Comparison of ENCODE assay signal across 1 cellular context in the genomic region with DNA sequence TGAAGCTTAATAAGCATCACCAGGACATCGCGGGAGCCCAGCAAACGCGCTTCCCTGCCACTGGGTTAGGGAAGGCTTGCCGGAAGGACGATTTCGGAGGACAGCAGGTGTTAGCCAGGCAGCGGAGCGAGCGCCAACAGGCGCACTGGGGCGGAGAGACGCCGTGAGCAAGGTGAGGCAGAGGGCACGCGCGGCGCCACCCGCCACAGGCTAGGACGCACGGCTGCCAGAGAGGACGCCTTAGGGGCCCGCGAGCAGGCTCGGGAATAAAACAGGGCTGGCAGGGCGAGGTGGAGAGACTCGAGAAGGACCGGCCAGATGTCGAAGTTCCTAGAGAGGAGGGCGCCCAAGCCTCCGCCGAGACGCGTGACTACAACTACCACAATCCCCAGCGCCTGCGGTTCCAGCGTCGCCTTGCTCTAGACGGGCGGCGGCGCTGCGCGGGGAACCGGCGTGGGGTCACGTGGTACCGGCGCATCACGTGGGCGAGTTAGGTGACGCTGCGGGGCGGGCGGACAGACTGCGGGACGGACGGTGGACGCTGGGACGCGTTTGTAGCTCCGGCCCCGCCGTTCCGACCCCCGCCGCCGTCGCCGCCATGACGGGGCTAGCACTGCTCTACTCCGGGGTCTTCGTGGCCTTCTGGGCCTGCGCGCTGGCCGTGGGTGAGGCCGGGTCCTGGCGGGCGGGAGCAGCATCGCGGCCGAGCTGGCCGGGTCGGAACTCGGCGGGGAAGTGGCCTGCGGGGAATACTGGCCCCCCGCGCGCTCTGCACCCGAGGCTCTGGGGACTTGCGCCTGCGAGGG.
TF ChIP-seq lines count a peak whose summit lies in the region.

A gene (plus strand): TSS at position 518 of the 806 bp plus-strand sequence. CDS start 81 bp downstream, at position 599.

TF ChIP-seq in K562, 482 proteins besides CTCF, POLR2A, EP300 and RAD21 (continued from another document and continues in another):
- TF ChIP-seq, protein P1, sequence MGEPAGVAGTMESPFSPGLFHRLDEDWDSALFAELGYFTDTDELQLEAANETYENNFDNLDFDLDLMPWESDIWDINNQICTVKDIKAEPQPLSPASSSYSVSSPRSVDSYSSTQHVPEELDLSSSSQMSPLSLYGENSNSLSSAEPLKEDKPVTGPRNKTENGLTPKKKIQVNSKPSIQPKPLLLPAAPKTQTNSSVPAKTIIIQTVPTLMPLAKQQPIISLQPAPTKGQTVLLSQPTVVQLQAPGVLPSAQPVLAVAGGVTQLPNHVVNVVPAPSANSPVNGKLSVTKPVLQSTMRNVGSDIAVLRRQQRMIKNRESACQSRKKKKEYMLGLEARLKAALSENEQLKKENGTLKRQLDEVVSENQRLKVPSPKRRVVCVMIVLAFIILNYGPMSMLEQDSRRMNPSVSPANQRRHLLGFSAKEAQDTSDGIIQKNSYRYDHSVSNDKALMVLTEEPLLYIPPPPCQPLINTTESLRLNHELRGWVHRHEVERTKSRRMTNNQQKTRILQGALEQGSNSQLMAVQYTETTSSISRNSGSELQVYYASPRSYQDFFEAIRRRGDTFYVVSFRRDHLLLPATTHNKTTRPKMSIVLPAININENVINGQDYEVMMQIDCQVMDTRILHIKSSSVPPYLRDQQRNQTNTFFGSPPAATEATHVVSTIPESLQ (CRISPR knock-in tag; IDR thresholded peaks at IDR 0.05): peak; percentile 92; the same call in 1 of the 2 replicates
- TF ChIP-seq DDX20 (tag; IDR thresholded peaks at IDR 0.05; ENCODE audit: low read depth) (no peak), KHSRP (IDR thresholded peaks at IDR 0.05) (no peak), RAD51 (IDR thresholded peaks at IDR 0.05; ENCODE audit: borderline replicate concordance, low read depth) (peak; percentile 100), NR3C1 (CRISPR knock-in tag; IDR thresholded peaks at IDR 0.05) (no peak), ZNF76 (CRISPR knock-in tag; IDR thresholded peaks at IDR 0.05; ENCODE audit: borderline replicate concordance) (0 out of 2 replicates have a peak, but pooled peaks have one; percentile 55), ZNF707 (CRISPR knock-in tag; conservative IDR thresholded peaks at IDR 0.05) (0 out of 2 replicates have a peak, but pooled peaks have one; percentile 31), NR2C1 (IDR thresholded peaks at IDR 0.05) (peak; percentile 66; the same call in 1 of the 2 replicates), NR2C1 (tag; IDR thresholded peaks at IDR 0.05) (peak; percentile 75), STAT5B (CRISPR knock-in tag; IDR thresholded peaks at IDR 0.05) (no peak), ZNF24 (IDR thresholded peaks at IDR 0.05) (0 out of 2 replicates have a peak, but pooled peaks have one; percentile 45), ZNF282 (CRISPR knock-in tag; IDR thresholded peaks at IDR 0.05) (no peak; the same call in 1 of the 2 replicates), POU5F1 (IDR thresholded peaks at IDR 0.05; ENCODE audit: borderline replicate concordance, low read depth, low read length, partially characterized antibody) (peak; percentile 61), SIN3A (IDR thresholded peaks at IDR 0.05; ENCODE audit: borderline replicate concordance in 2 of 2, control insufficient read depth in 1 of 2, low read depth in 2 of 2, low read length in 2 of 2) (peak in 1 of 2 experiments; percentile 85; a peak in 2 of 4 replicates), L3MBTL2 (IDR thresholded peaks at IDR 0.05) (peak; percentile 91), BHLHE40 (IDR thresholded peaks at IDR 0.05; ENCODE audit: low read length) (peak; percentile 92), SREBF1 (IDR thresholded peaks at IDR 0.05; ENCODE audit: borderline replicate concordance, low read depth, low read length) (peak; percentile 81), ZNF561 (CRISPR knock-in tag; conservative IDR thresholded peaks at IDR 0.05) (no peak), ZNF444 (CRISPR knock-in tag; IDR thresholded peaks at IDR 0.05) (0 out of 2 replicates have a peak, but pooled peaks have one; percentile 23), NCOA4 (IDR thresholded peaks at IDR 0.05; ENCODE audit: partially characterized antibody) (no peak), HNRNPK (IDR thresholded peaks at IDR 0.05; ENCODE audit: low read depth, low read length, poor library complexity, severe bottlenecking) (no peak), BDP1 (IDR thresholded peaks at IDR 0.05; ENCODE audit: insufficient read depth, insufficient read length) (no peak), MYC (IDR thresholded peaks at IDR 0.05; ENCODE audit: low read depth, low read length) (peak; percentile 92), MYC (CRISPR knock-in tag; IDR thresholded peaks at IDR 0.05; ENCODE audit: borderline replicate concordance, low read depth) (peak; percentile 70; the same call in 1 of the 2 replicates), XRCC4 (IDR thresholded peaks at IDR 0.05; ENCODE audit: extremely low read depth, insufficient read depth, insufficient read length) (no peak), FOXA1 (IDR thresholded peaks at IDR 0.05; ENCODE audit: borderline replicate concordance) (no peak), HMG20B (CRISPR knock-in tag; IDR thresholded peaks at IDR 0.05) (no peak), EP400 (IDR thresholded peaks at IDR 0.05) (peak; percentile 88; the same call in 1 of the 2 replicates), FOXM1 (IDR thresholded peaks at IDR 0.05; ENCODE audit: low read depth) (no peak), FOXM1 (CRISPR knock-in tag; IDR thresholded peaks at IDR 0.05; ENCODE audit: low read depth) (peak; percentile 94), MAZ (CRISPR knock-in tag; conservative IDR thresholded peaks at IDR 0.05 in 1 of 2, IDR thresholded peaks at IDR 0.05 in 1 of 2) (peak; percentile 74 to 94), RBM39 (optimal IDR thresholded peaks at IDR 0.05; ENCODE audit: low read depth, low read length) (no peak), TOE1 (IDR thresholded peaks at IDR 0.05; ENCODE audit: borderline replicate concordance) (peak; percentile 100), TOE1 (CRISPR knock-in tag; IDR thresholded peaks at IDR 0.05; ENCODE audit: borderline replicate concordance, low read depth) (peak; percentile 95; the same call in 1 of the 2 replicates), MIER1 (IDR thresholded peaks at IDR 0.05; ENCODE audit: low read depth) (no peak), MEF2D (tag; conservative IDR thresholded peaks at IDR 0.05; ENCODE audit: low read depth) (no peak), ZNF584 (CRISPR knock-in tag; IDR thresholded peaks at IDR 0.05; ENCODE audit: low read depth) (0 out of 2 replicates have a peak, but pooled peaks have one; percentile 70)
- TF ChIP-seq, protein P2, sequence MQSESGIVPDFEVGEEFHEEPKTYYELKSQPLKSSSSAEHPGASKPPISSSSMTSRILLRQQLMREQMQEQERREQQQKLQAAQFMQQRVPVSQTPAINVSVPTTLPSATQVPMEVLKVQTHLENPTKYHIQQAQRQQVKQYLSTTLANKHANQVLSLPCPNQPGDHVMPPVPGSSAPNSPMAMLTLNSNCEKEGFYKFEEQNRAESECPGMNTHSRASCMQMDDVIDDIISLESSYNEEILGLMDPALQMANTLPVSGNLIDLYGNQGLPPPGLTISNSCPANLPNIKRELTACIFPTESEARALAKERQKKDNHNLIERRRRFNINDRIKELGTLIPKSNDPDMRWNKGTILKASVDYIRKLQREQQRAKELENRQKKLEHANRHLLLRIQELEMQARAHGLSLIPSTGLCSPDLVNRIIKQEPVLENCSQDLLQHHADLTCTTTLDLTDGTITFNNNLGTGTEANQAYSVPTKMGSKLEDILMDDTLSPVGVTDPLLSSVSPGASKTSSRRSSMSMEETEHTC (IDR thresholded peaks at IDR 0.05): peak; percentile 97
- TF ChIP-seq, protein P3, sequence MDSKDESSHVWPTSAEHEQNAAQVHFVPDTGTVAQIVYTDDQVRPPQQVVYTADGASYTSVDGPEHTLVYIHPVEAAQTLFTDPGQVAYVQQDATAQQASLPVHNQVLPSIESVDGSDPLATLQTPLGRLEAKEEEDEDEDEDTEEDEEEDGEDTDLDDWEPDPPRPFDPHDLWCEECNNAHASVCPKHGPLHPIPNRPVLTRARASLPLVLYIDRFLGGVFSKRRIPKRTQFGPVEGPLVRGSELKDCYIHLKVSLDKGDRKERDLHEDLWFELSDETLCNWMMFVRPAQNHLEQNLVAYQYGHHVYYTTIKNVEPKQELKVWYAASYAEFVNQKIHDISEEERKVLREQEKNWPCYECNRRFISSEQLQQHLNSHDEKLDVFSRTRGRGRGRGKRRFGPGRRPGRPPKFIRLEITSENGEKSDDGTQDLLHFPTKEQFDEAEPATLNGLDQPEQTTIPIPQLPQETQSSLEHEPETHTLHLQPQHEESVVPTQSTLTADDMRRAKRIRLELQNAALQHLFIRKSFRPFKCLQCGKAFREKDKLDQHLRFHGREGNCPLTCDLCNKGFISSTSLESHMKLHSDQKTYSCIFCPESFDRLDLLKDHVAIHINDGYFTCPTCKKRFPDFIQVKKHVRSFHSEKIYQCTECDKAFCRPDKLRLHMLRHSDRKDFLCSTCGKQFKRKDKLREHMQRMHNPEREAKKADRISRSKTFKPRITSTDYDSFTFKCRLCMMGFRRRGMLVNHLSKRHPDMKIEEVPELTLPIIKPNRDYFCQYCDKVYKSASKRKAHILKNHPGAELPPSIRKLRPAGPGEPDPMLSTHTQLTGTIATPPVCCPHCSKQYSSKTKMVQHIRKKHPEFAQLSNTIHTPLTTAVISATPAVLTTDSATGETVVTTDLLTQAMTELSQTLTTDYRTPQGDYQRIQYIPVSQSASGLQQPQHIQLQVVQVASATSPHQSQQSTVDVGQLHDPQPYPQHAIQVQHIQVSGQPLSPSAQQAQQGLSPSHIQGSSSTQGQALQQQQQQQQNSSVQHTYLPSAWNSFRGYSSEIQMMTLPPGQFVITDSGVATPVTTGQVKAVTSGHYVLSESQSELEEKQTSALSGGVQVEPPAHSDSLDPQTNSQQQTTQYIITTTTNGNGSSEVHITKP (IDR thresholded peaks at IDR 0.05; ENCODE audit: partially characterized antibody): no peak
- TF ChIP-seq, protein P4, sequence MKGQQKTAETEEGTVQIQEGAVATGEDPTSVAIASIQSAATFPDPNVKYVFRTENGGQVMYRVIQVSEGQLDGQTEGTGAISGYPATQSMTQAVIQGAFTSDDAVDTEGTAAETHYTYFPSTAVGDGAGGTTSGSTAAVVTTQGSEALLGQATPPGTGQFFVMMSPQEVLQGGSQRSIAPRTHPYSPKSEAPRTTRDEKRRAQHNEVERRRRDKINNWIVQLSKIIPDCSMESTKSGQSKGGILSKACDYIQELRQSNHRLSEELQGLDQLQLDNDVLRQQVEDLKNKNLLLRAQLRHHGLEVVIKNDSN (CRISPR knock-in tag; IDR thresholded peaks at IDR 0.05): peak; percentile 100
- TF ChIP-seq, protein P5, sequence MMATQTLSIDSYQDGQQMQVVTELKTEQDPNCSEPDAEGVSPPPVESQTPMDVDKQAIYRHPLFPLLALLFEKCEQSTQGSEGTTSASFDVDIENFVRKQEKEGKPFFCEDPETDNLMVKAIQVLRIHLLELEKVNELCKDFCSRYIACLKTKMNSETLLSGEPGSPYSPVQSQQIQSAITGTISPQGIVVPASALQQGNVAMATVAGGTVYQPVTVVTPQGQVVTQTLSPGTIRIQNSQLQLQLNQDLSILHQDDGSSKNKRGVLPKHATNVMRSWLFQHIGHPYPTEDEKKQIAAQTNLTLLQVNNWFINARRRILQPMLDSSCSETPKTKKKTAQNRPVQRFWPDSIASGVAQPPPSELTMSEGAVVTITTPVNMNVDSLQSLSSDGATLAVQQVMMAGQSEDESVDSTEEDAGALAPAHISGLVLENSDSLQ (IDR thresholded peaks at IDR 0.05): peak; percentile 51
- TF ChIP-seq, protein P6, sequence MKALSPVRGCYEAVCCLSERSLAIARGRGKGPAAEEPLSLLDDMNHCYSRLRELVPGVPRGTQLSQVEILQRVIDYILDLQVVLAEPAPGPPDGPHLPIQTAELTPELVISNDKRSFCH (CRISPR knock-in tag; IDR thresholded peaks at IDR 0.05): no peak
- TF ChIP-seq, protein P6 (tag; IDR thresholded peaks at IDR 0.05): peak; percentile 27; the same call in 1 of the 2 replicates
- TF ChIP-seq, protein P7, sequence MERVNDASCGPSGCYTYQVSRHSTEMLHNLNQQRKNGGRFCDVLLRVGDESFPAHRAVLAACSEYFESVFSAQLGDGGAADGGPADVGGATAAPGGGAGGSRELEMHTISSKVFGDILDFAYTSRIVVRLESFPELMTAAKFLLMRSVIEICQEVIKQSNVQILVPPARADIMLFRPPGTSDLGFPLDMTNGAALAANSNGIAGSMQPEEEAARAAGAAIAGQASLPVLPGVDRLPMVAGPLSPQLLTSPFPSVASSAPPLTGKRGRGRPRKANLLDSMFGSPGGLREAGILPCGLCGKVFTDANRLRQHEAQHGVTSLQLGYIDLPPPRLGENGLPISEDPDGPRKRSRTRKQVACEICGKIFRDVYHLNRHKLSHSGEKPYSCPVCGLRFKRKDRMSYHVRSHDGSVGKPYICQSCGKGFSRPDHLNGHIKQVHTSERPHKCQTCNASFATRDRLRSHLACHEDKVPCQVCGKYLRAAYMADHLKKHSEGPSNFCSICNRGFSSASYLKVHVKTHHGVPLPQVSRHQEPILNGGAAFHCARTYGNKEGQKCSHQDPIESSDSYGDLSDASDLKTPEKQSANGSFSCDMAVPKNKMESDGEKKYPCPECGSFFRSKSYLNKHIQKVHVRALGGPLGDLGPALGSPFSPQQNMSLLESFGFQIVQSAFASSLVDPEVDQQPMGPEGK (CRISPR knock-in tag; IDR thresholded peaks at IDR 0.05; ENCODE audit: borderline replicate concordance): no peak
- TF ChIP-seq, protein P8, sequence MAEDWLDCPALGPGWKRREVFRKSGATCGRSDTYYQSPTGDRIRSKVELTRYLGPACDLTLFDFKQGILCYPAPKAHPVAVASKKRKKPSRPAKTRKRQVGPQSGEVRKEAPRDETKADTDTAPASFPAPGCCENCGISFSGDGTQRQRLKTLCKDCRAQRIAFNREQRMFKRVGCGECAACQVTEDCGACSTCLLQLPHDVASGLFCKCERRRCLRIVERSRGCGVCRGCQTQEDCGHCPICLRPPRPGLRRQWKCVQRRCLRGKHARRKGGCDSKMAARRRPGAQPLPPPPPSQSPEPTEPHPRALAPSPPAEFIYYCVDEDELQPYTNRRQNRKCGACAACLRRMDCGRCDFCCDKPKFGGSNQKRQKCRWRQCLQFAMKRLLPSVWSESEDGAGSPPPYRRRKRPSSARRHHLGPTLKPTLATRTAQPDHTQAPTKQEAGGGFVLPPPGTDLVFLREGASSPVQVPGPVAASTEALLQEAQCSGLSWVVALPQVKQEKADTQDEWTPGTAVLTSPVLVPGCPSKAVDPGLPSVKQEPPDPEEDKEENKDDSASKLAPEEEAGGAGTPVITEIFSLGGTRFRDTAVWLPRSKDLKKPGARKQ (CRISPR knock-in tag; IDR thresholded peaks at IDR 0.05): no peak
